Comparison of ENCODE assay signal across 15 cellular contexts in genomic region chr6:24680582-24680981, GRCh38. TPM values are rescaled to one million over a fixed set of nuclear protein-coding genes. Genes with fewer than 3 reads are reported as not detected.
DNase-seq lines count a peak whose midpoint lies in the region; ATAC-seq, FAIRE-seq and TF ChIP-seq lines count a peak whose summit lies in the region.
"Had no signal": no experiment of that assay in that cellular context is flagged by ENCODE, and none has a peak within 500 bp of the region (broad histone marks: within the 10 kb centered on the region; RNA-seq: fewer than 3 reads in every experiment).

No MANE protein-coding gene starts in this region.

- H3K27ac ChIP-seq in lower lobe of right lung (peak overlapping the region; percentile 41), upper lobe of left lung (peak overlapping the region; percentile 24 to 58 (median 40)), tibial nerve (no peak overlapping the region)
- H3K27ac ChIP-seq: BLaER1 treated with 17β-estradiol and CSF1 and Interleukin-3, amounts not matched to agents 10 nM and 100 nM; HL-60 had no signal

- FAIRE-seq in bronchial epithelial cell (lab: Jason Lieb, UNC): no peak

- H3K36me3 ChIP-seq in bronchial epithelial cell (ENCODE audit: control insufficient read depth, insufficient read depth, low read length): no peaks in the 10 kb centered on the region
- no peaks in the 10 kb centered on the region for H3K36me3 ChIP-seq in lower lobe of right lung
- H3K36me3 ChIP-seq in upper lobe of left lung: no peaks in the 10 kb centered on the region
- H3K36me3 ChIP-seq in tibial nerve: no peaks in the 10 kb centered on the region
- H3K36me3 ChIP-seq: HAP-1 had no signal

- intact Hi-C loops in lower lobe of right lung (cut with DNase I): no loop called here

- no peaks in the 10 kb centered on the region for H3K9me3 ChIP-seq in lower lobe of right lung
- no peaks in the 10 kb centered on the region for H3K9me3 ChIP-seq in upper lobe of left lung
- H3K9me3 ChIP-seq in tibial nerve: no peaks in the 10 kb centered on the region
- H3K9me3 ChIP-seq: HAP-1 had no signal

- ATAC-seq in lower lobe of right lung (peak; percentile 68 to 84), upper lobe of left lung (ENCODE audit: low FRiP score in 2 of 2) (no peak)
- ATAC-seq: CD8-positive, alpha-beta T cell had no signal

- 61 to 64% methylated on average over 7 of the region's 7 CpGs for WGBS in upper lobe of left lung, 2 donors
- 88 to 90% methylated on average over 7 of the region's 7 CpGs for WGBS in tibial nerve, 2 donors

- peaks cover 4% of the 10 kb centered on the region for H3K4me1 ChIP-seq in lower lobe of right lung
- H3K4me1 ChIP-seq in upper lobe of left lung: peaks cover 0 to 7% (median 2%) of the 10 kb centered on the region in 4 donors
- no peaks in the 10 kb centered on the region for H3K4me1 ChIP-seq in tibial nerve
- H3K4me1 ChIP-seq: BLaER1 treated with 17β-estradiol and CSF1 and Interleukin-3, amounts not matched to agents 10 nM and 100 nM had no signal

- TF ChIP-seq CTCF in bronchial epithelial cell (IDR thresholded peaks at IDR 0.05; ENCODE audit: insufficient read depth, low read length, severe bottlenecking) (no peak), lower lobe of right lung (IDR thresholded peaks at IDR 0.05) (no peak), upper lobe of left lung (IDR thresholded peaks at IDR 0.05) (no peak), tibial nerve (IDR thresholded peaks at IDR 0.05) (no peak)

- TF ChIP-seq POLR2A in upper lobe of left lung (IDR thresholded peaks at IDR 0.05) (no peak), tibial nerve (IDR thresholded peaks at IDR 0.05) (no peak)

- H3K27me3 ChIP-seq in bronchial epithelial cell (ENCODE audit: control insufficient read depth, insufficient read depth, low read length): no peaks in the 10 kb centered on the region
- H3K27me3 ChIP-seq in lower lobe of right lung (ENCODE audit: low read depth): no peaks in the 10 kb centered on the region
- H3K27me3 ChIP-seq in upper lobe of left lung: no peaks in the 10 kb centered on the region
- no peaks in the 10 kb centered on the region for H3K27me3 ChIP-seq in tibial nerve
- H3K27me3 ChIP-seq: BLaER1 treated with 17β-estradiol and CSF1 and Interleukin-3, amounts not matched to agents 10 nM and 100 nM had no signal

- DNase-seq in NCI-H526 (lab: John Stamatoyannopoulos, UW): peak; percentile 21 to 55
- DNase-seq in bronchial epithelial cell (ENCODE audit: low read depth): peak; percentile 12
- no peak for DNase-seq in lower lobe of right lung
- peak in 1 of 2 donors; percentile 59 for DNase-seq in upper lobe of left lung
- no peak for DNase-seq in tibial nerve (ENCODE audit: low spot score in 2 of 2)
- DNase-seq in NCI-H2107 (lab: John Stamatoyannopoulos, UW): no peak
- no peak for DNase-seq in midbrain (lab: John Stamatoyannopoulos, UW)
- DNase-seq: Calu3; CD8-positive, alpha-beta T cell; DMS79 treated with DMSO at 0.1 percent for 48 hours; GF-D8 had no signal

- peak in 1 of 4 donors; percentile 61 for TF ChIP-seq EP300 in upper lobe of left lung (IDR thresholded peaks at IDR 0.05)
- TF ChIP-seq EP300 in tibial nerve (IDR thresholded peaks at IDR 0.05): no peak

- H3K4me3 ChIP-seq in bronchial epithelial cell (ENCODE audit: low read depth, low read length) (no peak overlapping the region), lower lobe of right lung (no peak overlapping the region), upper lobe of left lung (no peak overlapping the region), tibial nerve (no peak overlapping the region)
- H3K4me3 ChIP-seq: BLaER1 treated with 17β-estradiol and CSF1 and Interleukin-3, amounts not matched to agents 10 nM and 100 nM; HAP-1 had no signal

RNA-seq across cellular contexts. Expression of gene ACOT13, which starts 13.7 kb away (rescaled TPM):
- total RNA-seq in bronchial epithelial cell (11.1 and 18.7 TPM in 2 replicates), lower lobe of right lung (24.6 TPM), upper lobe of left lung (10 to 100 TPM in 3 of 6 donors, 1 to 10 TPM in 3; 5.2 to 20.2 (median 10.5) TPM), tibial nerve (10 to 100 TPM in 1 of 4 donors, 1 to 10 TPM in 3; 3.3 to 10.2 (median 7.5) TPM)

RNA-seq across cellular contexts. Expression of gene TDP2, which starts 13.9 kb away (rescaled TPM):
- total RNA-seq in bronchial epithelial cell: 17.9 and 31.9 TPM in 2 replicates
- total RNA-seq in lower lobe of right lung: 43.6 TPM
- 100 to 1,000 TPM in 1 of 6 donors, 10 to 100 TPM in 5; 33.8 to 101 (median 37.0) TPM for total RNA-seq in upper lobe of left lung
- 10 to 100 TPM; 24.9 to 32.0 (median 31.3) TPM for total RNA-seq in tibial nerve

RNA-seq across cellular contexts. Expression of gene KIAA0319, which starts 34.6 kb away (rescaled TPM):
- total RNA-seq in bronchial epithelial cell: 0.26 TPM in 2 replicates
- total RNA-seq in lower lobe of right lung: 1.6 TPM
- total RNA-seq in upper lobe of left lung: 1 to 10 TPM in 5 of 6 donors, under 1 TPM in 1; 0.26 to 5.1 (median 2.3) TPM
- total RNA-seq in tibial nerve: under 1 TPM in 3 of 4 donors, not detected in 1; under 0.01 to 0.98 (median under 0.01) TPM
- total RNA-seq: CD8-positive, alpha-beta T cell; HT1080 had no signal

RNA-seq across cellular contexts. Expression of gene C6orf62, which starts 38.4 kb away (rescaled TPM):
- total RNA-seq in bronchial epithelial cell (120 and 159 TPM in 2 replicates), lower lobe of right lung (123 TPM), upper lobe of left lung (100 to 1,000 TPM in 2 of 6 donors, 10 to 100 TPM in 4; 41.9 to 131 (median 95.3) TPM), tibial nerve (100 to 1,000 TPM in 1 of 4 donors, 10 to 100 TPM in 3; 55.9 to 122 (median 77.9) TPM)

Comparison
In these comparisons a context has a peak if more than half of its experiments do, and no peak if none do; other contexts are left out.
1. DNase-seq: peak in NCI-H526 (2 of 2) and bronchial epithelial cell (single experiment); none in lower lobe of right lung (single experiment), tibial nerve (0 of 2), NCI-H2107 (single experiment) and midbrain (single experiment).
2. ATAC-seq: peak in lower lobe of right lung (2 of 2); none in upper lobe of left lung (0 of 2).
3. H3K27ac ChIP-seq: peak in lower lobe of right lung (single experiment) and upper lobe of left lung (4 of 4); none in tibial nerve (0 of 4).